ENCODE assay signal across 17 cellular contexts in the genomic region with DNA sequence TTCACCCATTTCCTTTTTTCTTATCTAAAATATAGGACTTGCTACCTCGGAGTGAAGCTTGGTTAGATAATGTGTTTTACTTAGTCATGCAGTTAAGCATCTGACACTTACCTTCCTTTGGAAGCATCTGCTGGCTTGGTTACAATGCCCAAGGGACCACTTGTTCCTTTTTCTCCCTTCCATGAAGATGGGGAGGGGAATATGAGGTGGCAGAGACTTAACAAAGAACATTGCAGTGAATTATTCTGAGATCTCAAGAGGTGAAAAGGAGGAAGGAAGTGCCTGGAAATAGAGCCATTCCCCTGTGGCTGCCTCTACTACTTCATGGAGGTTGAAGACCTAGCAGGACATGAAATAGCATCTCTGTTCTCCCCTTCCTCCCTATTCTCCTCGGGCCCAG.
DNase-seq lines count a peak whose midpoint lies in the region; ATAC-seq and TF ChIP-seq lines count a peak whose summit lies in the region.
"Had no signal": no experiment of that assay in that cellular context is flagged by ENCODE, and none has a peak within 500 bp of the region (broad histone marks: within the 10 kb centered on the region; RNA-seq: fewer than 3 reads in every experiment).

No MANE protein-coding gene starts in this region.

- H3K23me2 ChIP-seq in H9 (ENCODE audit: insufficient read length, low read depth, low read length, poor library complexity, severe bottlenecking) = no peaks in the 10 kb centered on the region

- no peak overlapping the region for H3K4me3 Mint-ChIP-seq in natural killer cell treated with Interleukin-12 subunit alpha and Interleukin-12 subunit beta and Interleukin-15 and Interleukin-18, amount 100 ng/mL, for 72 hours
- no peak overlapping the region for H3K4me3 Mint-ChIP-seq in natural killer cell
- H3K4me3 Mint-ChIP-seq in central memory CD8-positive, alpha-beta T cell = no peak overlapping the region
- H3K4me3 Mint-ChIP-seq in H9 = no peak overlapping the region
- H3K4me3 Mint-ChIP-seq: activated T-cell treated with anti-CD3 and anti-CD28 coated beads, Interleukin-2, amount 50 U/mL, for 4 hours; B cell; nephron had no signal

- no peaks in the 10 kb centered on the region for H3K79me2 ChIP-seq in H9 (ENCODE audit: insufficient read depth, low read length)

- no peak overlapping the region for H3K14ac ChIP-seq in H9 (ENCODE audit: insufficient read depth, low read length)

- H3K4me2 ChIP-seq in H9 (ENCODE audit: insufficient read depth, insufficient read length, low read length) = no peak overlapping the region

- H3K4me1 ChIP-seq in BE2C = peaks cover 17% of the 10 kb centered on the region
- no peaks in the 10 kb centered on the region; the same call in 1 of the 2 replicates for H3K4me1 ChIP-seq in H9 (ENCODE audit: insufficient read depth, low read length)

- H2BK20ac ChIP-seq in H9 (ENCODE audit: low read depth, low read length, poor library complexity, severe bottlenecking) = no peak overlapping the region

- H3K27me3 Mint-ChIP-seq in natural killer cell treated with Interleukin-12 subunit alpha and Interleukin-12 subunit beta and Interleukin-15 and Interleukin-18, amount 100 ng/mL, for 72 hours = no peaks in the 10 kb centered on the region
- H3K27me3 Mint-ChIP-seq in natural killer cell (ENCODE audit: low read depth in 2 of 2) (no peaks in the 10 kb centered on the region), H9 (ENCODE audit: low read depth) (no peaks in the 10 kb centered on the region)
- no peaks in the 10 kb centered on the region for H3K27me3 Mint-ChIP-seq in central memory CD8-positive, alpha-beta T cell
- H3K27me3 Mint-ChIP-seq: B cell had no signal

- no peak overlapping the region for H3K4ac ChIP-seq in H9 (ENCODE audit: low read depth, low read length)

- no peak overlapping the region for H2BK120ac ChIP-seq in H9 (ENCODE audit: low read depth, low read length, poor library complexity, severe bottlenecking)

- H3K9me3 Mint-ChIP-seq in natural killer cell treated with Interleukin-12 subunit alpha and Interleukin-12 subunit beta and Interleukin-15 and Interleukin-18, amount 100 ng/mL, for 72 hours = no peaks in the 10 kb centered on the region
- H3K9me3 Mint-ChIP-seq in natural killer cell (no peaks in the 10 kb centered on the region), H9 (no peaks in the 10 kb centered on the region)
- no peaks in the 10 kb centered on the region for H3K9me3 Mint-ChIP-seq in central memory CD8-positive, alpha-beta T cell
- H3K9me3 Mint-ChIP-seq: activated T-cell treated with anti-CD3 and anti-CD28 coated beads, Interleukin-2, amount 50 U/mL, for 4 hours; nephron had no signal

- H2BK5ac ChIP-seq in H9 (ENCODE audit: insufficient read length, low read length) = no peak overlapping the region

- no peak overlapping the region for H2BK15ac ChIP-seq in H9 (ENCODE audit: low read depth, low read length)

- H2AK5ac ChIP-seq in H9 (ENCODE audit: insufficient read length, low read length) = no peak overlapping the region

- H4K20me1 ChIP-seq in H9 (ENCODE audit: control insufficient read depth, insufficient read depth, insufficient read length) = no peaks in the 10 kb centered on the region

- H2AFZ ChIP-seq in H9 (ENCODE audit: low read length) = no peak overlapping the region

- peak overlapping the region; percentile 42 to 53 for H3K27ac Mint-ChIP-seq in natural killer cell treated with Interleukin-12 subunit alpha and Interleukin-12 subunit beta and Interleukin-15 and Interleukin-18, amount 100 ng/mL, for 72 hours
- peak overlapping the region in 1 of 2 donors; percentile 63 for H3K27ac Mint-ChIP-seq in natural killer cell
- H3K27ac Mint-ChIP-seq in central memory CD8-positive, alpha-beta T cell (ENCODE audit: low read depth) = peak overlapping the region; percentile 11
- no peak overlapping the region for H3K27ac Mint-ChIP-seq in H9
- H3K27ac Mint-ChIP-seq: B cell, nephron had no signal

- H3K56ac ChIP-seq in H9 (ENCODE audit: insufficient read length, low read depth, low read length) = no peak overlapping the region

- H3K27me3 ChIP-seq in BE2C = no peaks in the 10 kb centered on the region; the same call in 1 of the 2 replicates
- no peaks in the 10 kb centered on the region for H3K27me3 ChIP-seq in H9 (ENCODE audit: insufficient read depth, low read length)
- H3K27me3 ChIP-seq: ascending aorta, tibial artery had no signal

- H3K79me1 ChIP-seq in H9 (ENCODE audit: insufficient read depth, low read depth, low read length, poor library complexity, severe bottlenecking) = no peaks in the 10 kb centered on the region

- TF ChIP-seq CTCF in natural killer cell (IDR thresholded peaks at IDR 0.05) (no peak), BE2C (IDR thresholded peaks at IDR 0.05; ENCODE audit: low read depth, low read length) (no peak), H9 (conservative IDR thresholded peaks at IDR 0.05) (no peak)

- peaks cover 39 to 40% of the 10 kb centered on the region in 2 donors for H3K4me1 Mint-ChIP-seq in natural killer cell treated with Interleukin-12 subunit alpha and Interleukin-12 subunit beta and Interleukin-15 and Interleukin-18, amount 100 ng/mL, for 72 hours (ENCODE audit: low read depth in 2 of 2)
- H3K4me1 Mint-ChIP-seq in natural killer cell = peaks cover 15% of the 10 kb centered on the region in 2 donors
- H3K4me1 Mint-ChIP-seq in central memory CD8-positive, alpha-beta T cell = peaks cover 15% of the 10 kb centered on the region
- H3K4me1 Mint-ChIP-seq in H9 = no peaks in the 10 kb centered on the region

- H3K4me3 ChIP-seq in BE2C (ENCODE audit: low read depth, low read length) = no peak overlapping the region
- H3K4me3 ChIP-seq: ascending aorta, tibial artery had no signal

- no peak overlapping the region for H3K18ac ChIP-seq in H9 (ENCODE audit: insufficient read length, low read depth, low read length)

- H3T11ph ChIP-seq in H9 (ENCODE audit: low read length) = no peak overlapping the region

- no CpG with 5 or more reads among the region's 2 CpGs for WGBS in H9 (ENCODE audit: extremely low coverage, insufficient read length, low lambda C conversion rate)

- H4K5ac ChIP-seq in H9 (ENCODE audit: insufficient read length, low read depth, low read length) = no peak overlapping the region

- no peak overlapping the region for H4K8ac ChIP-seq in H9 (replicated peaks; ENCODE audit: insufficient read length, low read depth, low read length)

- intact Hi-C loops in natural killer cell (cut with micrococcal nuclease) = no loop called here

- H4K91ac ChIP-seq in H9 (ENCODE audit: insufficient read length, low read depth, low read length) = no peak overlapping the region

- H3K9me3 ChIP-seq in BE2C = no peaks in the 10 kb centered on the region
- H3K9me3 ChIP-seq in H9 (ENCODE audit: control insufficient read depth, low read depth, low read length) = no peaks in the 10 kb centered on the region
- H3K9me3 ChIP-seq: ascending aorta, tibial artery had no signal

- H2BK12ac ChIP-seq in H9 (ENCODE audit: insufficient read length, low read depth, low read length) = no peak overlapping the region

- DNase-seq in natural killer cell treated with Interleukin-12 subunit alpha and Interleukin-12 subunit beta and Interleukin-15 and Interleukin-18, amount 100 ng/mL, for 72 hours (ENCODE audit: low spot score) = no peak
- DNase-seq in natural killer cell (no peak), NCI-H2107 (lab: John Stamatoyannopoulos, UW) (peak; percentile 2), BE2C (no peak), H9 (no peak), NCI-H2029 (lab: John Stamatoyannopoulos, UW) (no peak)
- DNase-seq in central memory CD8-positive, alpha-beta T cell (ENCODE audit: low spot score in 2 of 2) = no peak
- DNase-seq: activated CD4-positive, alpha-beta T cell treated with anti-CD3 and anti-CD28 coated beads for 48 hours; activated T-cell treated with anti-CD3 and anti-CD28 coated beads, Interleukin-2, amount 50 U/mL, for 4 hours; stimulated activated CD4-positive, alpha-beta T cell treated with anti-CD3 and anti-CD28 coated beads, Interleukin-2, amount 100 ng/mL, for 24 hours; T-helper 2 cell; tibial artery had no signal

- H3K36me3 Mint-ChIP-seq in natural killer cell treated with Interleukin-12 subunit alpha and Interleukin-12 subunit beta and Interleukin-15 and Interleukin-18, amount 100 ng/mL, for 72 hours = peaks cover 12% of the 10 kb centered on the region
- H3K36me3 Mint-ChIP-seq in natural killer cell = peaks cover under 1% of the 10 kb centered on the region
- H3K36me3 Mint-ChIP-seq in central memory CD8-positive, alpha-beta T cell (ENCODE audit: insufficient read depth) = peaks cover 11% of the 10 kb centered on the region
- no peaks in the 10 kb centered on the region for H3K36me3 Mint-ChIP-seq in H9 (ENCODE audit: insufficient read depth in 1 of 3, low read depth in 3 of 3)

- H3K23ac ChIP-seq in H9 (ENCODE audit: insufficient read length, low read depth, low read length) = no peak overlapping the region

- no peak for ATAC-seq in natural killer cell treated with Interleukin-12 subunit alpha and Interleukin-12 subunit beta and Interleukin-15 and Interleukin-18, amount 100 ng/mL, for 72 hours
- ATAC-seq in natural killer cell = no peak
- ATAC-seq in central memory CD8-positive, alpha-beta T cell (replicated peaks; ENCODE audit: extremely low read depth, poor library complexity, severe bottlenecking) = no peak
- ATAC-seq in GM21447 (IDR thresholded peaks at IDR 0.05; ENCODE audit: unreplicated experiment) = no peak
- ATAC-seq: activated T-cell treated with anti-CD3 and anti-CD28 coated beads, Interleukin-2, amount 50 U/mL, for 4 hours; esophagus mucosa had no signal

- no peaks in the 10 kb centered on the region for H3K36me3 ChIP-seq in BE2C

- no peak overlapping the region for H3K9ac ChIP-seq in H9 (ENCODE audit: extremely low read depth, insufficient read length, low read length)

- no peak overlapping the region for H3K27ac ChIP-seq in H9 (ENCODE audit: insufficient read length, low read depth, low read length)
- H3K27ac ChIP-seq: tibial artery had no signal

Comparison
In these comparisons a context has a peak if more than half of its experiments do, and no peak if none do; other contexts are left out.
1. H3K27ac Mint-ChIP-seq: peak in natural killer cell treated with Interleukin-12 subunit alpha and Interleukin-12 subunit beta and Interleukin-15 and Interleukin-18, amount 100 ng/mL, for 72 hours (2 of 2) and central memory CD8-positive, alpha-beta T cell (single experiment); none in H9 (0 of 3).